1 cellular context compared by ENCODE assay signal in the genomic region with DNA sequence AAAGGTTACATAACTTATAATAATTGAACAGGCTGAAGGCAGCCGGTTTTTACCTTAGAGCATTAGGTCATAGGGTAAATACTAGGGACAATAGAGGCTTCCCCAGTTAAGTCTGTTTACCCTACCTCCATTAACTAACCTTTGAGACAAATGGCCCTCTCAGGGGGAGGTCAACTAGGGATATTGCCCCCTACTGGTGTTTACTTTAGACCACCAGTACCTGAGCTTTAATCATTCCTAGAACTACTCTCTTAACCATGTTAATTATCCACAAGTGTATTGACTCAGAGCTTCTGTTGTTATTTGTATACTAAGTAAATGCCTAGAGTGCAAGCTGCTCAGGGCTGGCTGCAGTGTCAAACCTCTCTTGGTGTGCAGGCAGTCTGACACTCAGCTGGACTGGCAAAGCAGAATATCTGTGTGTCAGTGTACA.
TF ChIP-seq lines count a peak whose summit lies in the region.
"Not testable (repeated sequence)": the region's sequence is repeated elsewhere in the genome, so short reads cannot be mapped to it uniquely, and the experiment has no call there.

No MANE protein-coding gene starts in this region.

TF ChIP-seq in HepG2, 621 proteins besides CTCF, POLR2A, EP300 and RAD21 (continued from another document and continues in another):
- TF ChIP-seq TBX2 (CRISPR knock-in tag; IDR thresholded peaks at IDR 0.05; ENCODE audit: borderline replicate concordance) (peak; percentile 65; the same call in 1 of the 2 replicates), PHF21A (CRISPR knock-in tag; IDR thresholded peaks at IDR 0.05) (peak; percentile 67), ATF7-NPFF (CRISPR knock-in tag; IDR thresholded peaks at IDR 0.05; ENCODE audit: low read depth) (0 out of 2 replicates have a peak, but pooled peaks have one; percentile 22), FOSL2 (CRISPR knock-in tag; IDR thresholded peaks at IDR 0.05) (peak; percentile 32; the same call in 1 of the 2 replicates), FOXK1 (CRISPR knock-in tag; IDR thresholded peaks at IDR 0.05; ENCODE audit: borderline replicate concordance, low read depth) (peak; percentile 96), REPIN1 (CRISPR knock-in tag; IDR thresholded peaks at IDR 0.05; ENCODE audit: borderline replicate concordance, low read depth) (peak; percentile 72; the same call in 1 of the 2 replicates), RCOR2 (CRISPR knock-in tag; IDR thresholded peaks at IDR 0.05) (0 out of 2 replicates have a peak, but pooled peaks have one; percentile 49), NCOA2 (CRISPR knock-in tag; IDR thresholded peaks at IDR 0.05) (peak; percentile 78), FOXA3 (CRISPR knock-in tag; IDR thresholded peaks at IDR 0.05) (peak; percentile 94), POGZ (CRISPR knock-in tag; IDR thresholded peaks at IDR 0.05) (peak; percentile 60; the same call in 1 of the 2 replicates), SALL1 (CRISPR knock-in tag; IDR thresholded peaks at IDR 0.05) (peak; percentile 43), ZBTB7B (CRISPR knock-in tag; IDR thresholded peaks at IDR 0.05) (peak; percentile 99), PPARG (CRISPR knock-in tag; conservative IDR thresholded peaks at IDR 0.05) (peak; percentile 92), THAP11 (CRISPR knock-in tag; IDR thresholded peaks at IDR 0.05) (peak; percentile 40; the same call in 1 of the 2 replicates), FOXK2 (IDR thresholded peaks at IDR 0.05) (peak; percentile 84), IRF2 (CRISPR knock-in tag; IDR thresholded peaks at IDR 0.05) (peak; percentile 36; the same call in 1 of the 2 replicates), HNF4G (IDR thresholded peaks at IDR 0.05; ENCODE audit: borderline replicate concordance, low read depth, low read length) (peak; percentile 38; the same call in 1 of the 2 replicates), HNF4G (CRISPR knock-in tag; IDR thresholded peaks at IDR 0.05; ENCODE audit: borderline replicate concordance, low read depth) (0 out of 2 replicates have a peak, but pooled peaks have one; percentile 8), HDAC2 (CRISPR knock-in tag; IDR thresholded peaks at IDR 0.05) (peak; percentile 60; the same call in 1 of the 2 replicates), SOX6 (CRISPR knock-in tag; IDR thresholded peaks at IDR 0.05) (peak; percentile 99), JUND (CRISPR knock-in tag; IDR thresholded peaks at IDR 0.05) (0 out of 2 replicates have a peak, but pooled peaks have one; percentile 18), ISL2 (CRISPR knock-in tag; IDR thresholded peaks at IDR 0.05) (peak; percentile 91)
- TF ChIP-seq, protein P1, sequence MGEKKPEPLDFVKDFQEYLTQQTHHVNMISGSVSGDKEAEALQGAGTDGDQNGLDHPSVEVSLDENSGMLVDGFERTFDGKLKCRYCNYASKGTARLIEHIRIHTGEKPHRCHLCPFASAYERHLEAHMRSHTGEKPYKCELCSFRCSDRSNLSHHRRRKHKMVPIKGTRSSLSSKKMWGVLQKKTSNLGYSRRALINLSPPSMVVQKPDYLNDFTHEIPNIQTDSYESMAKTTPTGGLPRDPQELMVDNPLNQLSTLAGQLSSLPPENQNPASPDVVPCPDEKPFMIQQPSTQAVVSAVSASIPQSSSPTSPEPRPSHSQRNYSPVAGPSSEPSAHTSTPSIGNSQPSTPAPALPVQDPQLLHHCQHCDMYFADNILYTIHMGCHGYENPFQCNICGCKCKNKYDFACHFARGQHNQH (CRISPR knock-in tag; IDR thresholded peaks at IDR 0.05): peak; percentile 69; the same call in 1 of the 2 replicates
- TF ChIP-seq, protein P2, sequence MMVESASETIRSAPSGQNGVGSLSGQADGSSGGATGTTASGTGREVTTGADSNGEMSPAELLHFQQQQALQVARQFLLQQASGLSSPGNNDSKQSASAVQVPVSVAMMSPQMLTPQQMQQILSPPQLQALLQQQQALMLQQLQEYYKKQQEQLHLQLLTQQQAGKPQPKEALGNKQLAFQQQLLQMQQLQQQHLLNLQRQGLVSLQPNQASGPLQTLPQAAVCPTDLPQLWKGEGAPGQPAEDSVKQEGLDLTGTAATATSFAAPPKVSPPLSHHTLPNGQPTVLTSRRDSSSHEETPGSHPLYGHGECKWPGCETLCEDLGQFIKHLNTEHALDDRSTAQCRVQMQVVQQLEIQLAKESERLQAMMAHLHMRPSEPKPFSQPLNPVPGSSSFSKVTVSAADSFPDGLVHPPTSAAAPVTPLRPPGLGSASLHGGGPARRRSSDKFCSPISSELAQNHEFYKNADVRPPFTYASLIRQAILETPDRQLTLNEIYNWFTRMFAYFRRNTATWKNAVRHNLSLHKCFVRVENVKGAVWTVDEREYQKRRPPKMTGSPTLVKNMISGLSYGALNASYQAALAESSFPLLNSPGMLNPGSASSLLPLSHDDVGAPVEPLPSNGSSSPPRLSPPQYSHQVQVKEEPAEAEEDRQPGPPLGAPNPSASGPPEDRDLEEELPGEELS (CRISPR knock-in tag; IDR thresholded peaks at IDR 0.05): peak; percentile 96
- TF ChIP-seq, protein P3, sequence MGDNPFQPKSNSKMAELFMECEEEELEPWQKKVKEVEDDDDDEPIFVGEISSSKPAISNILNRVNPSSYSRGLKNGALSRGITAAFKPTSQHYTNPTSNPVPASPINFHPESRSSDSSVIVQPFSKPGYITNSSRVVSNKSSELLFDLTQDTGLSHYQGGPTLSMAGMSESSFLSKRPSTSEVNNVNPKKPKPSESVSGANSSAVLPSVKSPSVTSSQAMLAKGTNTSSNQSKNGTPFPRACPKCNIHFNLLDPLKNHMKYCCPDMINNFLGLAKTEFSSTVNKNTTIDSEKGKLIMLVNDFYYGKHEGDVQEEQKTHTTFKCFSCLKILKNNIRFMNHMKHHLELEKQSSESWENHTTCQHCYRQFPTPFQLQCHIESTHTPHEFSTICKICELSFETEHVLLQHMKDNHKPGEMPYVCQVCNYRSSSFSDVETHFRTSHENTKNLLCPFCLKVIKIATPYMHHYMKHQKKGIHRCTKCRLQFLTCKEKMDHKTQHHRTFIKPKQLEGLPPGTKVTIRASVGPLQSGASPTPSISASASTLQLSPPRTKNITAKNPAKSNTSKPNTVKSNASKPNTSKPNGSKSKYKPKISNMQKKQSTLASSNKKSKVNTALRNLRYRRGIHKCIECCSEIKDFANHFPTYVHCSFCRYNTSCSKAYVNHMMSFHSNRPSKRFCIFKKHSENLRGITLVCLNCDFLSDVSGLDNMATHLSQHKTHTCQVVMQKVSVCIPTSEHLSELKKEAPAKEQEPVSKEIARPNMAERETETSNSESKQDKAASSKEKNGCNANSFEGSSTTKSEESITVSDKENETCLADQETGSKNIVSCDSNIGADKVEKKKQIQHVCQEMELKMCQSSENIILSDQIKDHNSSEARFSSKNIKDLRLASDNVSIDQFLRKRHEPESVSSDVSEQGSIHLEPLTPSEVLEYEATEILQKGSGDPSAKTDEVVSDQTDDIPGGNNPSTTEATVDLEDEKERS (CRISPR knock-in tag; IDR thresholded peaks at IDR 0.05): 0 out of 2 replicates have a peak, but pooled peaks have one; percentile 36
- TF ChIP-seq, protein P4, sequence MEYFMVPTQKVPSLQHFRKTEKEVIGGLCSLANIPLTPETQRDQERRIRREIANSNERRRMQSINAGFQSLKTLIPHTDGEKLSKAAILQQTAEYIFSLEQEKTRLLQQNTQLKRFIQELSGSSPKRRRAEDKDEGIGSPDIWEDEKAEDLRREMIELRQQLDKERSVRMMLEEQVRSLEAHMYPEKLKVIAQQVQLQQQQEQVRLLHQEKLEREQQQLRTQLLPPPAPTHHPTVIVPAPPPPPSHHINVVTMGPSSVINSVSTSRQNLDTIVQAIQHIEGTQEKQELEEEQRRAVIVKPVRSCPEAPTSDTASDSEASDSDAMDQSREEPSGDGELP (IDR thresholded peaks at IDR 0.05; ENCODE audit: borderline replicate concordance, low read depth): peak; percentile 30; the same call in 1 of the 2 replicates
- TF ChIP-seq, protein P5, sequence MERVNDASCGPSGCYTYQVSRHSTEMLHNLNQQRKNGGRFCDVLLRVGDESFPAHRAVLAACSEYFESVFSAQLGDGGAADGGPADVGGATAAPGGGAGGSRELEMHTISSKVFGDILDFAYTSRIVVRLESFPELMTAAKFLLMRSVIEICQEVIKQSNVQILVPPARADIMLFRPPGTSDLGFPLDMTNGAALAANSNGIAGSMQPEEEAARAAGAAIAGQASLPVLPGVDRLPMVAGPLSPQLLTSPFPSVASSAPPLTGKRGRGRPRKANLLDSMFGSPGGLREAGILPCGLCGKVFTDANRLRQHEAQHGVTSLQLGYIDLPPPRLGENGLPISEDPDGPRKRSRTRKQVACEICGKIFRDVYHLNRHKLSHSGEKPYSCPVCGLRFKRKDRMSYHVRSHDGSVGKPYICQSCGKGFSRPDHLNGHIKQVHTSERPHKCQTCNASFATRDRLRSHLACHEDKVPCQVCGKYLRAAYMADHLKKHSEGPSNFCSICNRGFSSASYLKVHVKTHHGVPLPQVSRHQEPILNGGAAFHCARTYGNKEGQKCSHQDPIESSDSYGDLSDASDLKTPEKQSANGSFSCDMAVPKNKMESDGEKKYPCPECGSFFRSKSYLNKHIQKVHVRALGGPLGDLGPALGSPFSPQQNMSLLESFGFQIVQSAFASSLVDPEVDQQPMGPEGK (CRISPR knock-in tag; IDR thresholded peaks at IDR 0.05): peak; percentile 73
- TF ChIP-seq SOX6 (IDR thresholded peaks at IDR 0.05): not testable (repeated sequence)
- TF ChIP-seq, protein P6, sequence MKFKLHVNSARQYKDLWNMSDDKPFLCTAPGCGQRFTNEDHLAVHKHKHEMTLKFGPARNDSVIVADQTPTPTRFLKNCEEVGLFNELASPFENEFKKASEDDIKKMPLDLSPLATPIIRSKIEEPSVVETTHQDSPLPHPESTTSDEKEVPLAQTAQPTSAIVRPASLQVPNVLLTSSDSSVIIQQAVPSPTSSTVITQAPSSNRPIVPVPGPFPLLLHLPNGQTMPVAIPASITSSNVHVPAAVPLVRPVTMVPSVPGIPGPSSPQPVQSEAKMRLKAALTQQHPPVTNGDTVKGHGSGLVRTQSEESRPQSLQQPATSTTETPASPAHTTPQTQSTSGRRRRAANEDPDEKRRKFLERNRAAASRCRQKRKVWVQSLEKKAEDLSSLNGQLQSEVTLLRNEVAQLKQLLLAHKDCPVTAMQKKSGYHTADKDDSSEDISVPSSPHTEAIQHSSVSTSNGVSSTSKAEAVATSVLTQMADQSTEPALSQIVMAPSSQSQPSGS (CRISPR knock-in tag; IDR thresholded peaks at IDR 0.05): peak; percentile 95
- TF ChIP-seq, protein P7, sequence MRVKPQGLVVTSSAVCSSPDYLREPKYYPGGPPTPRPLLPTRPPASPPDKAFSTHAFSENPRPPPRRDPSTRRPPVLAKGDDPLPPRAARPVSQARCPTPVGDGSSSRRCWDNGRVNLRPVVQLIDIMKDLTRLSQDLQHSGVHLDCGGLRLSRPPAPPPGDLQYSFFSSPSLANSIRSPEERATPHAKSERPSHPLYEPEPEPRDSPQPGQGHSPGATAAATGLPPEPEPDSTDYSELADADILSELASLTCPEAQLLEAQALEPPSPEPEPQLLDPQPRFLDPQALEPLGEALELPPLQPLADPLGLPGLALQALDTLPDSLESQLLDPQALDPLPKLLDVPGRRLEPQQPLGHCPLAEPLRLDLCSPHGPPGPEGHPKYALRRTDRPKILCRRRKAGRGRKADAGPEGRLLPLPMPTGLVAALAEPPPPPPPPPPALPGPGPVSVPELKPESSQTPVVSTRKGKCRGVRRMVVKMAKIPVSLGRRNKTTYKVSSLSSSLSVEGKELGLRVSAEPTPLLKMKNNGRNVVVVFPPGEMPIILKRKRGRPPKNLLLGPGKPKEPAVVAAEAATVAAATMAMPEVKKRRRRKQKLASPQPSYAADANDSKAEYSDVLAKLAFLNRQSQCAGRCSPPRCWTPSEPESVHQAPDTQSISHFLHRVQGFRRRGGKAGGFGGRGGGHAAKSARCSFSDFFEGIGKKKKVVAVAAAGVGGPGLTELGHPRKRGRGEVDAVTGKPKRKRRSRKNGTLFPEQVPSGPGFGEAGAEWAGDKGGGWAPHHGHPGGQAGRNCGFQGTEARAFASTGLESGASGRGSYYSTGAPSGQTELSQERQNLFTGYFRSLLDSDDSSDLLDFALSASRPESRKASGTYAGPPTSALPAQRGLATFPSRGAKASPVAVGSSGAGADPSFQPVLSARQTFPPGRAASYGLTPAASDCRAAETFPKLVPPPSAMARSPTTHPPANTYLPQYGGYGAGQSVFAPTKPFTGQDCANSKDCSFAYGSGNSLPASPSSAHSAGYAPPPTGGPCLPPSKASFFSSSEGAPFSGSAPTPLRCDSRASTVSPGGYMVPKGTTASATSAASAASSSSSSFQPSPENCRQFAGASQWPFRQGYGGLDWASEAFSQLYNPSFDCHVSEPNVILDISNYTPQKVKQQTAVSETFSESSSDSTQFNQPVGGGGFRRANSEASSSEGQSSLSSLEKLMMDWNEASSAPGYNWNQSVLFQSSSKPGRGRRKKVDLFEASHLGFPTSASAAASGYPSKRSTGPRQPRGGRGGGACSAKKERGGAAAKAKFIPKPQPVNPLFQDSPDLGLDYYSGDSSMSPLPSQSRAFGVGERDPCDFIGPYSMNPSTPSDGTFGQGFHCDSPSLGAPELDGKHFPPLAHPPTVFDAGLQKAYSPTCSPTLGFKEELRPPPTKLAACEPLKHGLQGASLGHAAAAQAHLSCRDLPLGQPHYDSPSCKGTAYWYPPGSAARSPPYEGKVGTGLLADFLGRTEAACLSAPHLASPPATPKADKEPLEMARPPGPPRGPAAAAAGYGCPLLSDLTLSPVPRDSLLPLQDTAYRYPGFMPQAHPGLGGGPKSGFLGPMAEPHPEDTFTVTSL (CRISPR knock-in tag; IDR thresholded peaks at IDR 0.05; ENCODE audit: borderline replicate concordance): peak; percentile 70
- TF ChIP-seq, protein P8, sequence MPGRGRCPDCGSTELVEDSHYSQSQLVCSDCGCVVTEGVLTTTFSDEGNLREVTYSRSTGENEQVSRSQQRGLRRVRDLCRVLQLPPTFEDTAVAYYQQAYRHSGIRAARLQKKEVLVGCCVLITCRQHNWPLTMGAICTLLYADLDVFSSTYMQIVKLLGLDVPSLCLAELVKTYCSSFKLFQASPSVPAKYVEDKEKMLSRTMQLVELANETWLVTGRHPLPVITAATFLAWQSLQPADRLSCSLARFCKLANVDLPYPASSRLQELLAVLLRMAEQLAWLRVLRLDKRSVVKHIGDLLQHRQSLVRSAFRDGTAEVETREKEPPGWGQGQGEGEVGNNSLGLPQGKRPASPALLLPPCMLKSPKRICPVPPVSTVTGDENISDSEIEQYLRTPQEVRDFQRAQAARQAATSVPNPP (CRISPR knock-in tag; IDR thresholded peaks at IDR 0.05): peak; percentile 50; the same call in 1 of the 2 replicates
